In genomic region chr20:46122516-46123481, GRCh38 we compare ENCODE assay signal across 1 cellular context.
TF ChIP-seq lines count a peak whose summit lies in the region.

No MANE protein-coding gene starts in this region.

TF ChIP-seq in GM12878, 131 proteins besides CTCF, POLR2A, EP300 and RAD21:
- no peak for TF ChIP-seq SPI1 (IDR thresholded peaks at IDR 0.05; ENCODE audit: borderline replicate concordance, insufficient read depth, low read depth, low read length)
- TF ChIP-seq HDAC2 (IDR thresholded peaks at IDR 0.05): no peak
- TF ChIP-seq USF2 (IDR thresholded peaks at IDR 0.05; ENCODE audit: borderline replicate concordance, low read depth, low read length): no peak
- TF ChIP-seq NFIC (IDR thresholded peaks at IDR 0.05; ENCODE audit: low read depth, low read length): no peak
- TF ChIP-seq GABPA (IDR thresholded peaks at IDR 0.05; ENCODE audit: low read depth): no peak
- TF ChIP-seq IRF5 (IDR thresholded peaks at IDR 0.05; ENCODE audit: borderline replicate concordance): no peak
- no peak for TF ChIP-seq IKZF1 (conservative IDR thresholded peaks at IDR 0.05)
- no peak for TF ChIP-seq SMAD1 (IDR thresholded peaks at IDR 0.05; ENCODE audit: low read depth, partially characterized antibody)
- TF ChIP-seq POLR2AphosphoS5 (IDR thresholded peaks at IDR 0.05; ENCODE audit: low read length): 0 out of 2 replicates have a peak, but pooled peaks have one; percentile 26
- TF ChIP-seq DPF2 (IDR thresholded peaks at IDR 0.05): no peak
- TF ChIP-seq KDM1A (IDR thresholded peaks at IDR 0.05; ENCODE audit: borderline replicate concordance): no peak
- no peak for TF ChIP-seq ASH2L (IDR thresholded peaks at IDR 0.05; ENCODE audit: borderline replicate concordance, low read depth)
- no peak for TF ChIP-seq SP1 (IDR thresholded peaks at IDR 0.05; ENCODE audit: low read depth, low read length)
- 0 out of 2 replicates have a peak, but pooled peaks have one; percentile 45 for TF ChIP-seq POLR2AphosphoS2 (IDR thresholded peaks at IDR 0.05; ENCODE audit: low read depth, low read length)
- no peak for TF ChIP-seq HDGF (IDR thresholded peaks at IDR 0.05)
- no peak for TF ChIP-seq SIX5 (IDR thresholded peaks at IDR 0.05; ENCODE audit: low read depth, low read length, severe bottlenecking)
TF ChIP-seq in GM12878: peak in this region for 2.
